In genomic region chr22:28773461-28773867, GRCh38 we compare ENCODE assay signal across 1 cellular context.
TF ChIP-seq lines count a peak whose summit lies in the region.

No MANE protein-coding gene starts in this region.

TF ChIP-seq in endothelial cell of umbilical vein, 7 proteins besides CTCF, POLR2A, EP300 and RAD21 (continued from another document):
- TF ChIP-seq MAX (IDR thresholded peaks at IDR 0.05; ENCODE audit: insufficient read depth, insufficient read length) (no peak), JUN (IDR thresholded peaks at IDR 0.05; ENCODE audit: borderline replicate concordance, insufficient read depth, insufficient read length, low read depth) (no peak)
